In the genomic region with DNA sequence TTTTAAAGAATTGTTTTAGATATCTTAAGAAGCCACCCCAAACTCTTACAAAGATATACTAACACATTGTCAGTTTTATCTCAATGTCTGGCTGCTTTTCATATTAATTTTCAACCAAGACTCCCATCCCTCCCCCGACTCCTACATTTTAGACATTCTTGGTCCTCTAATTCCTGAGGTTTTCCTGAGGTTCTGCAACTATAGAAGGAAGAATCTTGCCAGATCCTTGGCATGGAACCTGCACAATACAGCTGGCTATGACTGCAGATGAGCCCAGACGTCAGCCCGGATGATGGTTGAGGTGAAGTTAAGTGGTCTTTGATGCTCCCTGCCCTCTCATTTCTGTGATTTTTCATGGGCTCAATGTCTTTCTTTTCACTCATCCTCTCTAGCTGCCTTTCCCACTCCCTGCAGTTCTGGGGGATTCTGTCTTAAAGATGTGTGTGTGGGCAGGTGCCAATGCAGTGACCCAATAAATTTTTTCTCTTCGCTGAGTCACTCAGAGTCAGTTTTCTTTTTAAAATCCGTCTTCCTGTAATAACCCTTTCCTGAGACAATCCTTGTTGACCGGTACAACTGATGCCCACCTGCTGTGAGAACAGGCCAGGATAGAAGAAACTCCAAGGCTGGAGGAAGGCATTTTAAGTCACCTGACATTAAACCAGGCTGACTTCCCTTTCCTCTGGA, we compare ENCODE assay signal across 21 cellular contexts.
DNase-seq lines count a peak whose midpoint lies in the region; ATAC-seq, FAIRE-seq and TF ChIP-seq lines count a peak whose summit lies in the region.
"Had no signal": no experiment of that assay in that cellular context is flagged by ENCODE, and none has a peak within 500 bp of the region (broad histone marks: within the 10 kb centered on the region; RNA-seq: fewer than 3 reads in every experiment).

No MANE protein-coding gene starts in this region.

- POLR2A ChIA-PET in activated CD4-positive, alpha-beta memory T cell treated with anti-CD3 and anti-CD28 coated beads for 36 hours (lab: Charles Lee), result no interaction called here

- peak; percentile 92 for FAIRE-seq in RCC 7860 (lab: Jason Lieb, UNC)

- no peaks in the 10 kb centered on the region for H3K27me3 ChIP-seq in psoas muscle (ENCODE audit: insufficient read depth in 3 of 3, low read length in 2 of 3)

- peaks cover 4% of the 10 kb centered on the region for H3K9me3 Mint-ChIP-seq in activated CD4-positive, alpha-beta memory T cell treated with anti-CD3 and anti-CD28 coated beads for 36 hours
- H3K9me3 Mint-ChIP-seq: activated T-cell treated with anti-CD3 and anti-CD28 coated beads, Interleukin-2, amount 50 U/mL, for 72 hours had no signal

- no peak overlapping the region for H3K4me3 Mint-ChIP-seq in activated CD4-positive, alpha-beta memory T cell treated with anti-CD3 and anti-CD28 coated beads for 36 hours
- H3K4me3 Mint-ChIP-seq: activated T-cell treated with anti-CD3 and anti-CD28 coated beads, Interleukin-2, amount 50 U/mL, for 72 hours; memory B cell; nephron progenitor cell; T-cell had no signal

- H3K4me1 ChIP-seq in psoas muscle, result no peaks in the 10 kb centered on the region
- H3K4me1 ChIP-seq: Caco-2 had no signal

- H3K27me3 Mint-ChIP-seq in activated CD4-positive, alpha-beta memory T cell treated with anti-CD3 and anti-CD28 coated beads for 36 hours, result peaks cover 5% of the 10 kb centered on the region
- H3K27me3 Mint-ChIP-seq: memory B cell had no signal

- H3K36me3 ChIP-seq in psoas muscle (ENCODE audit: insufficient read depth in 1 of 2, low read depth in 1 of 2), result no peaks in the 10 kb centered on the region

- no peak overlapping the region for H3K27ac ChIP-seq in psoas muscle
- H3K27ac ChIP-seq: KMS-11 had no signal

- TF ChIP-seq CTCF in epithelial cell of proximal tubule (conservative IDR thresholded peaks at IDR 0.05; ENCODE audit: low read depth, low read length) (no peak), psoas muscle (IDR thresholded peaks at IDR 0.05) (no peak)

- H3K9me3 ChIP-seq in psoas muscle, result no peaks in the 10 kb centered on the region
- H3K9me3 ChIP-seq: Caco-2 had no signal

- no peaks in the 10 kb centered on the region for H3K4me1 Mint-ChIP-seq in activated CD4-positive, alpha-beta memory T cell treated with anti-CD3 and anti-CD28 coated beads for 36 hours (ENCODE audit: low read depth)
- H3K4me1 Mint-ChIP-seq: memory B cell, T-cell had no signal

- H3K27ac Mint-ChIP-seq in activated CD4-positive, alpha-beta memory T cell treated with anti-CD3 and anti-CD28 coated beads for 36 hours, result no peak overlapping the region
- H3K27ac Mint-ChIP-seq: activated naive CD4-positive, alpha-beta T cell treated with anti-CD3 and anti-CD28 coated beads, Interleukin-2, amount 50 U/mL, for 72 hours; activated T-cell treated with anti-CD3 and anti-CD28 coated beads, Interleukin-2, amount 50 U/mL, for 72 hours; memory B cell; nephron progenitor cell; T-cell had no signal

- DNase-seq in Daoy (ENCODE audit: low read depth), result peak; percentile 32
- peak; percentile 88 for DNase-seq in RCC 7860 (ENCODE audit: low spot score)
- DNase-seq in epithelial cell of proximal tubule (ENCODE audit: low read depth), result peak; percentile 56
- peak; percentile 75 for DNase-seq in renal cortical epithelial cell (ENCODE audit: low read depth)
- DNase-seq in activated CD4-positive, alpha-beta memory T cell treated with anti-CD3 and anti-CD28 coated beads for 36 hours, result no peak
- no peak for DNase-seq in psoas muscle
- DNase-seq in activated CD8-positive, alpha-beta memory T cell treated with anti-CD3 and anti-CD28 coated beads, Interleukin-2, amount 50 U/mL, for 4 hours, result no peak
- DNase-seq: activated CD4-positive, alpha-beta T cell treated with anti-CD3 and anti-CD28 coated beads, Interleukin-2, amount 50 U/mL, for 48 hours; activated T-cell treated with anti-CD3 and anti-CD28 coated beads, Interleukin-2, amount 50 U/mL, for 72 hours; Caco-2; effector CD8-positive, alpha-beta T cell; GF-D8; islet precursor cell; NCI-H1417; nephron progenitor cell; stimulated activated naive CD8-positive, alpha-beta T cell treated with anti-CD3 and anti-CD28 coated beads, Interleukin-15, Interleukin-2, amounts not matched to agents 100 U/mL and 50 U/mL, for 24 hours; T-cell had no signal

- CTCF ChIA-PET in activated CD4-positive, alpha-beta memory T cell treated with anti-CD3 and anti-CD28 coated beads for 36 hours (lab: Charles Lee), result no interaction called here

- H3K4me3 ChIP-seq in epithelial cell of proximal tubule (ENCODE audit: low read depth, low read length), result no peak overlapping the region
- H3K4me3 ChIP-seq in psoas muscle, result no peak overlapping the region

- ATAC-seq in psoas muscle (no peak), GM21786 (IDR thresholded peaks at IDR 0.05; ENCODE audit: unreplicated experiment) (no peak)
- ATAC-seq: activated naive CD4-positive, alpha-beta T cell treated with anti-CD3 and anti-CD28 coated beads, Interleukin-2, amount 50 U/mL, for 72 hours; activated T-cell treated with anti-CD3 and anti-CD28 coated beads, Interleukin-2, amount 50 U/mL, for 72 hours; stimulated activated naive CD8-positive, alpha-beta T cell treated with anti-CD3 and anti-CD28 coated beads, Interleukin-15, Interleukin-2, amounts not matched to agents 100 U/mL and 50 U/mL, for 24 hours; T-cell had no signal

- no peaks in the 10 kb centered on the region for H3K36me3 Mint-ChIP-seq in activated CD4-positive, alpha-beta memory T cell treated with anti-CD3 and anti-CD28 coated beads for 36 hours
- H3K36me3 Mint-ChIP-seq: memory B cell, T-cell had no signal

- intact Hi-C loops in activated CD4-positive, alpha-beta memory T cell treated with anti-CD3 and anti-CD28 coated beads for 36 hours (cut with micrococcal nuclease), result no loop called here
- intact Hi-C loops in psoas muscle (cut with DNase I), result no loop called here

- WGBS in psoas muscle, 3 donors, result 67 to 74% (median 74%) methylated on average over 6 of the region's 6 CpGs

Comparison
In these comparisons a context has a peak if more than half of its experiments do, and no peak if none do; other contexts are left out.
1. DNase-seq: peak in Daoy (single experiment), RCC 7860 (single experiment), epithelial cell of proximal tubule (single experiment) and renal cortical epithelial cell (single experiment); none in activated CD4-positive, alpha-beta memory T cell treated with anti-CD3 and anti-CD28 coated beads for 36 hours (single experiment), psoas muscle (0 of 2) and activated CD8-positive, alpha-beta memory T cell treated with anti-CD3 and anti-CD28 coated beads, Interleukin-2, amount 50 U/mL, for 4 hours (single experiment).